In genomic region chr7:128103498-128104108, GRCh38 we compare ENCODE assay signal across 1 cellular context.
TF ChIP-seq lines count a peak whose summit lies in the region.

No MANE protein-coding gene starts in this region.

TF ChIP-seq in HepG2, 621 proteins besides CTCF, POLR2A, EP300 and RAD21 (continued from another document and continues in another):
- TF ChIP-seq ZNF646 (CRISPR knock-in tag; IDR thresholded peaks at IDR 0.05) (no peak), KLF11 (CRISPR knock-in tag; IDR thresholded peaks at IDR 0.05) (peak; percentile 28; the same call in 1 of the 2 replicates), SSRP1 (CRISPR knock-in tag; IDR thresholded peaks at IDR 0.05) (0 out of 2 replicates have a peak, but pooled peaks have one; percentile 29), ZMYM4 (CRISPR knock-in tag; IDR thresholded peaks at IDR 0.05) (peak; percentile 77; the same call in 1 of the 2 replicates), ZNF788 (CRISPR knock-in tag; IDR thresholded peaks at IDR 0.05; ENCODE audit: borderline replicate concordance) (peak; percentile 88; the same call in 1 of the 2 replicates), MXD4 (CRISPR knock-in tag; IDR thresholded peaks at IDR 0.05) (no peak), GATA4 (IDR thresholded peaks at IDR 0.05; ENCODE audit: borderline replicate concordance, low read depth) (no peak), NKX3-1 (CRISPR knock-in tag; IDR thresholded peaks at IDR 0.05) (no peak), ZKSCAN5 (CRISPR knock-in tag; IDR thresholded peaks at IDR 0.05) (no peak), ZNF678 (CRISPR knock-in tag; IDR thresholded peaks at IDR 0.05) (0 out of 2 replicates have a peak, but pooled peaks have one; percentile 19), ZNF343 (CRISPR knock-in tag; IDR thresholded peaks at IDR 0.05) (no peak), TEAD2 (CRISPR knock-in tag; IDR thresholded peaks at IDR 0.05) (no peak), HNRNPLL (IDR thresholded peaks at IDR 0.05; ENCODE audit: low read depth, low read length, poor library complexity, severe bottlenecking) (peak; percentile 93), HNRNPUL1 (IDR thresholded peaks at IDR 0.05; ENCODE audit: low read depth, low read length) (no peak), ARID3A (IDR thresholded peaks at IDR 0.05; ENCODE audit: low read depth, low read length) (no peak), ETV5 (CRISPR knock-in tag; IDR thresholded peaks at IDR 0.05; ENCODE audit: borderline replicate concordance) (peak; percentile 92), NFKB2 (CRISPR knock-in tag; IDR thresholded peaks at IDR 0.05; ENCODE audit: borderline replicate concordance) (peak; percentile 78; the same call in 1 of the 2 replicates), ZNF839 (CRISPR knock-in tag; IDR thresholded peaks at IDR 0.05; ENCODE audit: borderline replicate concordance) (no peak), ZNF275 (CRISPR knock-in tag; IDR thresholded peaks at IDR 0.05; ENCODE audit: borderline replicate concordance) (0 out of 2 replicates have a peak, but pooled peaks have one; percentile 28), ARNT2 (CRISPR knock-in tag; IDR thresholded peaks at IDR 0.05; ENCODE audit: low read depth) (peak; percentile 61; the same call in 1 of the 2 replicates), ZMYM3 (CRISPR knock-in tag; IDR thresholded peaks at IDR 0.05) (peak; percentile 96), ZMYM2 (CRISPR knock-in tag; IDR thresholded peaks at IDR 0.05) (peak; percentile 95), ZNF841 (CRISPR knock-in tag; IDR thresholded peaks at IDR 0.05; ENCODE audit: borderline replicate concordance) (no peak), TOPORS (CRISPR knock-in tag; IDR thresholded peaks at IDR 0.05) (peak; percentile 28; the same call in 1 of the 2 replicates), AKNA (CRISPR knock-in tag; IDR thresholded peaks at IDR 0.05; ENCODE audit: borderline replicate concordance) (no peak), ZNF407 (CRISPR knock-in tag; IDR thresholded peaks at IDR 0.05; ENCODE audit: not compliant biosample characterization) (no peak), NFATC3 (CRISPR knock-in tag; IDR thresholded peaks at IDR 0.05) (no peak), HDAC2 (CRISPR knock-in tag; IDR thresholded peaks at IDR 0.05) (peak; percentile 90), REXO4 (CRISPR knock-in tag; IDR thresholded peaks at IDR 0.05; ENCODE audit: borderline replicate concordance) (no peak), CREB1 (IDR thresholded peaks at IDR 0.05) (no peak), CREB1 (CRISPR knock-in tag; IDR thresholded peaks at IDR 0.05) (no peak), KMT2B (CRISPR knock-in tag; IDR thresholded peaks at IDR 0.05) (no peak), SAP130 (CRISPR knock-in tag; IDR thresholded peaks at IDR 0.05; ENCODE audit: low read depth) (peak; percentile 70), SMYD3 (CRISPR knock-in tag; IDR thresholded peaks at IDR 0.05) (no peak), BCL3 (CRISPR knock-in tag; IDR thresholded peaks at IDR 0.05) (no peak), TBL1XR1 (IDR thresholded peaks at IDR 0.05; ENCODE audit: borderline replicate concordance, low read length, partially characterized antibody) (no peak), FOXC1 (CRISPR knock-in tag; IDR thresholded peaks at IDR 0.05; ENCODE audit: borderline replicate concordance) (0 out of 2 replicates have a peak, but pooled peaks have one; percentile 37)
